In the genomic region with DNA sequence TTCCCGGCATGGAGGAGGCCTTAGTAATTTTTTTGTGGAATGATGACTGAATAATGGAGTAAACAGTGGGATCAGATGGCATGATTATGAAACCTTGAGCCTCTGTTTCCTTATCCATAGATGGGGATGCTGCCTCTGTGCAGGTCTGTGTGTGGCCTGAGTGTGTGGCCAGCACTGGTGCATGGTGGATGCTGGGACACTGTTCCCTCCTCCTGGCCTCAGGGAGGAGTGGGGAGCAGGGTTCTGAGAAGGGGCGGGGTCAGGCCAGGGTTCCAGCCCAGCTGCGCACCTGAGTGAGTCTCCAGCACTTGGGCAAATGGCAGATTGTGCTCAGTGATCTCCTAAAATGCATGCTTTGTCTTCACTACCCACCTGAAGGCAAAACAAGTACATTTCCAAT, we compare ENCODE assay signal across 32 cellular contexts.
"Had no signal": no experiment of that assay in that cellular context is flagged by ENCODE, and none has a peak within 500 bp of the region (broad histone marks: within the 10 kb centered on the region; RNA-seq: fewer than 3 reads in every experiment).

No MANE protein-coding gene starts in this region.

- H3K9me3 ChIP-seq: adrenal gland, body of pancreas, colonic mucosa, esophagus muscularis mucosa, gastrocnemius medialis, heart right ventricle had no signal

- H3K27me3 ChIP-seq: adrenal gland, body of pancreas, colonic mucosa, foreskin keratinocyte, gastrocnemius medialis had no signal

- H3K4me3 Mint-ChIP-seq: activated B cell treated with CpG ODN at 0.5 μM for 24 hours; activated CD4-positive, alpha-beta memory T cell treated with anti-CD3 and anti-CD28 coated beads for 36 hours; activated CD4-positive, alpha-beta T cell treated with anti-CD3 and anti-CD28 coated beads, Interleukin-2, amount 10 ng/mL, durations not matched to agents 24 days and 14 days; activated CD8-positive, alpha-beta T cell treated with anti-CD3 and anti-CD28 coated beads, Interleukin-2, amount 10 ng/mL, durations not matched to agents 7 days and 5 days; activated naive CD4-positive, alpha-beta T cell treated with anti-CD3 and anti-CD28 coated beads for 36 hours; activated naive CD4-positive, alpha-beta T cell treated with anti-CD3 and anti-CD28 coated beads, Interleukin-2, amount 50 U/mL, for 24 hours; activated naive CD8-positive, alpha-beta T cell treated with anti-CD3 and anti-CD28 coated beads for 36 hours; activated naive CD8-positive, alpha-beta T cell treated with anti-CD3 and anti-CD28 coated beads, Interleukin-2, amount 50 U/mL, for 24 hours; activated T-helper 1 cell treated with anti-CD3 and anti-CD28 coated beads, Interleukin-12 subunit alpha, Interleukin-12 subunit beta, Interleukin-2, Interleukin-4 antibody, amounts not matched to agents 30 ng/mL and 10 ng/mL and 1 ng/mL, durations not matched to agents 14 hours and 24 hours and 36 hours; T-helper 17 cell; T-helper 2 cell treated with Interferon-gamma antibody and Interleukin-4, amounts not matched to agents 5 μg/mL and 100 μg/mL, for 36 hours had no signal

- H3K27me3 Mint-ChIP-seq: activated B cell treated with CpG ODN at 0.5 μM for 24 hours; activated CD4-positive, alpha-beta T cell treated with anti-CD3 and anti-CD28 coated beads, Interleukin-2, amount 10 ng/mL, durations not matched to agents 24 days and 14 days had no signal

- H3K36me3 Mint-ChIP-seq: activated CD4-positive, alpha-beta memory T cell treated with anti-CD3 and anti-CD28 coated beads for 36 hours; activated naive CD4-positive, alpha-beta T cell treated with anti-CD3 and anti-CD28 coated beads, Interleukin-2, amount 50 U/mL, for 24 hours; activated naive CD8-positive, alpha-beta T cell treated with anti-CD3 and anti-CD28 coated beads for 36 hours had no signal

- H3K4me3 ChIP-seq: adrenal gland, body of pancreas, colonic mucosa, esophagus muscularis mucosa, gastrocnemius medialis, heart right ventricle had no signal

- ATAC-seq: activated CD4-positive, CD25-positive, alpha-beta regulatory T cell treated with anti-CD3 and anti-CD28 coated beads, Interleukin-2, amount 50 U/mL, for 24 hours; activated CD8-positive, alpha-beta T cell treated with anti-CD3 and anti-CD28 coated beads, Interleukin-2, amount 10 ng/mL, durations not matched to agents 7 days and 5 days; activated naive CD8-positive, alpha-beta T cell treated with anti-CD3 and anti-CD28 coated beads, Interleukin-2, amount 50 U/mL, for 24 hours; body of pancreas; foreskin keratinocyte; gastrocnemius medialis; heart right ventricle; T-helper 17 cell had no signal

- H3K4me1 ChIP-seq: adrenal gland, body of pancreas, colonic mucosa, esophagus muscularis mucosa, foreskin keratinocyte, gastrocnemius medialis, heart right ventricle had no signal

- H3K36me3 ChIP-seq: adrenal gland, colonic mucosa, esophagus muscularis mucosa, gastrocnemius medialis, heart right ventricle, WERI-Rb-1 had no signal

- DNase-seq: activated B cell treated with CpG ODN at 0.5 μM for 24 hours; activated CD4-positive, alpha-beta memory T cell treated with anti-CD3 and anti-CD28 coated beads for 36 hours; activated CD4-positive, alpha-beta T cell treated with anti-CD3 and anti-CD28 coated beads, Interleukin-2, amount 10 ng/mL, durations not matched to agents 24 days and 14 days; activated CD8-positive, alpha-beta T cell treated with anti-CD3 and anti-CD28 coated beads, Interleukin-2, amount 10 ng/mL, durations not matched to agents 7 days and 5 days; activated effector memory CD4-positive, alpha-beta T cell treated with anti-CD3 and anti-CD28 coated beads, Interleukin-2, amount 50 U/mL, for 16 hours; activated naive CD4-positive, alpha-beta T cell treated with anti-CD3 and anti-CD28 coated beads for 36 hours; activated naive CD8-positive, alpha-beta T cell treated with anti-CD3 and anti-CD28 coated beads for 36 hours; activated naive CD8-positive, alpha-beta T cell treated with anti-CD3 and anti-CD28 coated beads, Interleukin-2, amount 50 U/mL, for 24 hours; activated T-cell treated with anti-CD3 and anti-CD28 coated beads, Interleukin-2, amount 50 U/mL, for 1 hour; activated T-cell treated with anti-CD3 and anti-CD28 coated beads, Interleukin-2, amount 50 U/mL, for 48 hours; adrenal gland; aorta; body of pancreas; central memory CD4-positive, alpha-beta T cell; cerebellar nuclear complex; colonic mucosa; effector memory CD4-positive, alpha-beta T cell; erythroblast; foreskin keratinocyte; gastrocnemius medialis; glutamatergic neuron; heart right ventricle; T-helper 1 cell; T-helper 17 cell; T1000; WERI-Rb-1 had no signal

- H3K9me3 Mint-ChIP-seq: activated B cell treated with CpG ODN at 0.5 μM for 24 hours; activated CD4-positive, alpha-beta memory T cell treated with anti-CD3 and anti-CD28 coated beads for 36 hours; activated CD4-positive, alpha-beta T cell treated with anti-CD3 and anti-CD28 coated beads, Interleukin-2, amount 10 ng/mL, durations not matched to agents 24 days and 14 days; activated naive CD4-positive, alpha-beta T cell treated with anti-CD3 and anti-CD28 coated beads for 36 hours; activated naive CD4-positive, alpha-beta T cell treated with anti-CD3 and anti-CD28 coated beads, Interleukin-2, amount 50 U/mL, for 24 hours; activated naive CD8-positive, alpha-beta T cell treated with anti-CD3 and anti-CD28 coated beads for 36 hours; activated naive CD8-positive, alpha-beta T cell treated with anti-CD3 and anti-CD28 coated beads, Interleukin-2, amount 50 U/mL, for 24 hours; activated T-helper 1 cell treated with anti-CD3 and anti-CD28 coated beads, Interleukin-12 subunit alpha, Interleukin-12 subunit beta, Interleukin-2, Interleukin-4 antibody, amounts not matched to agents 30 ng/mL and 10 ng/mL and 1 ng/mL, durations not matched to agents 14 hours and 24 hours and 36 hours; activated T-helper 2 cell treated with anti-CD3 and anti-CD28 coated beads, Interferon-gamma antibody, Interleukin-2, Interleukin-4, amounts not matched to agents 10 μg/mL and 5 μg/mL and 100 μg/mL, durations not matched to agents 14 hours and 24 hours and 36 hours; T-helper 2 cell treated with Interferon-gamma antibody and Interleukin-4, amounts not matched to agents 5 μg/mL and 100 μg/mL, for 36 hours had no signal

- H3K27ac ChIP-seq: adrenal gland, body of pancreas, colonic mucosa, esophagus muscularis mucosa, foreskin keratinocyte, gastrocnemius medialis, heart right ventricle, WERI-Rb-1 had no signal

- H3K27ac Mint-ChIP-seq: activated B cell treated with CpG ODN at 0.5 μM for 24 hours; activated CD4-positive, alpha-beta memory T cell treated with anti-CD3 and anti-CD28 coated beads for 36 hours; activated CD4-positive, alpha-beta T cell treated with anti-CD3 and anti-CD28 coated beads, Interleukin-2, amount 10 ng/mL, durations not matched to agents 24 days and 14 days; activated CD8-positive, alpha-beta T cell treated with anti-CD3 and anti-CD28 coated beads, Interleukin-2, amount 10 ng/mL, durations not matched to agents 7 days and 5 days; activated naive CD4-positive, alpha-beta T cell treated with anti-CD3 and anti-CD28 coated beads for 36 hours; activated naive CD4-positive, alpha-beta T cell treated with anti-CD3 and anti-CD28 coated beads, Interleukin-2, amount 50 U/mL, for 24 hours; activated naive CD8-positive, alpha-beta T cell treated with anti-CD3 and anti-CD28 coated beads for 36 hours; activated naive CD8-positive, alpha-beta T cell treated with anti-CD3 and anti-CD28 coated beads, Interleukin-2, amount 50 U/mL, for 24 hours; activated T-helper 1 cell treated with anti-CD3 and anti-CD28 coated beads, Interleukin-12 subunit alpha, Interleukin-12 subunit beta, Interleukin-2, Interleukin-4 antibody, amounts not matched to agents 30 ng/mL and 10 ng/mL and 1 ng/mL, durations not matched to agents 14 hours and 24 hours and 36 hours; activated T-helper 2 cell treated with anti-CD3 and anti-CD28 coated beads, Interferon-gamma antibody, Interleukin-2, Interleukin-4, amounts not matched to agents 10 μg/mL and 5 μg/mL and 100 μg/mL, durations not matched to agents 14 hours and 24 hours and 36 hours; T-helper 17 cell; T-helper 2 cell treated with Interferon-gamma antibody and Interleukin-4, amounts not matched to agents 5 μg/mL and 100 μg/mL, for 36 hours had no signal

- H3K4me1 Mint-ChIP-seq: activated B cell treated with CpG ODN at 0.5 μM for 24 hours; activated CD4-positive, alpha-beta T cell treated with anti-CD3 and anti-CD28 coated beads, Interleukin-2, amount 10 ng/mL, durations not matched to agents 24 days and 14 days; activated naive CD4-positive, alpha-beta T cell treated with anti-CD3 and anti-CD28 coated beads, Interleukin-2, amount 50 U/mL, for 24 hours; activated naive CD8-positive, alpha-beta T cell treated with anti-CD3 and anti-CD28 coated beads for 36 hours; activated naive CD8-positive, alpha-beta T cell treated with anti-CD3 and anti-CD28 coated beads, Interleukin-2, amount 50 U/mL, for 24 hours; T-helper 17 cell had no signal
